ENCODE assay signal across 27 cellular contexts in genomic region chrX:3192835-3193234, GRCh38.
DNase-seq lines count a peak whose midpoint lies in the region; ATAC-seq, FAIRE-seq and TF ChIP-seq lines count a peak whose summit lies in the region.
"Had no signal": no experiment of that assay in that cellular context is flagged by ENCODE, and none has a peak within 500 bp of the region (broad histone marks: within the 10 kb centered on the region; RNA-seq: fewer than 3 reads in every experiment).

No MANE protein-coding gene starts in this region.

- no peak overlapping the region for H4K5ac ChIP-seq in IMR-90 (ENCODE audit: low read depth, low read length)

- BruUV-seq in IMR-90 (replicated peaks; lab: Mats Ljungman, UMichigan) (no TSS peak), K562 (replicated peaks; lab: Mats Ljungman, UMichigan) (no TSS peak)

- no peak for TF ChIP-seq EP300 in K562 (IDR thresholded peaks at IDR 0.05; ENCODE audit: low read length)

- H3K4me2 ChIP-seq in IMR-90 (ENCODE audit: low read depth, low read length) (no peak overlapping the region), K562 (ENCODE audit: insufficient read depth, low read length) (no peak overlapping the region)
- H3K4me2 ChIP-seq: BLaER1 treated with 17β-estradiol and CSF1 and Interleukin-3, amounts not matched to agents 10 nM and 100 nM had no signal

- H2BK15ac ChIP-seq in IMR-90 (ENCODE audit: low read depth, low read length) = no peak overlapping the region

- no peaks in the 10 kb centered on the region for H3K79me1 ChIP-seq in IMR-90 (ENCODE audit: low read depth in 1 of 2, low read length in 2 of 2)

- no peak overlapping the region for H3K23ac ChIP-seq in IMR-90 (ENCODE audit: low read depth, low read length)

- no peak overlapping the region for H2BK5ac ChIP-seq in IMR-90 (ENCODE audit: low read depth, low read length, poor library complexity, severe bottlenecking)

- H4K91ac ChIP-seq in IMR-90 (ENCODE audit: insufficient read depth, low read depth, low read length) = no peak overlapping the region

- DNase-seq in D721Med (ENCODE audit: insufficient read length, low spot score) (no peak), IMR-90 (no peak), K562 (ENCODE audit: extremely low read depth in 1 of 4, low spot score in 3 of 4) (no peak), HAP-1 (ENCODE audit: low spot score in 2 of 2) (no peak), pancreas (no peak), heart left ventricle (no peak)
- DNase-seq in effector memory CD8-positive, alpha-beta T cell = no peak
- DNase-seq: 8988T; AML-193; Caco-2; Calu3; CD4-positive, alpha-beta T cell; CD8-positive, alpha-beta T cell; DMS 273 treated with DMSO at 0.1 percent for 48 hours; DMS153; DMS53; DMS79; DND-41; EL; GDM1 had no signal

- POLR2A ChIA-PET in IMR-90 (lab: Charles Lee; ENCODE audit: unreplicated experiment) = no interaction called here
- POLR2A ChIA-PET in K562 (lab: Yijun Ruan, JAX) = no interaction called here

- no peak overlapping the region for H3K4ac ChIP-seq in IMR-90 (ENCODE audit: low read depth, low read length)

- H3K9me3 ChIP-seq in IMR-90 (ENCODE audit: control insufficient read depth, insufficient read depth, low read length) (no peaks in the 10 kb centered on the region), K562 (replicated peaks; ENCODE audit: control insufficient read depth, insufficient read depth, low read depth, low read length) (no peaks in the 10 kb centered on the region), HAP-1 (no peaks in the 10 kb centered on the region), pancreas (no peaks in the 10 kb centered on the region), heart left ventricle (peaks cover 0 to 3% (median 0%) of the 10 kb centered on the region in 12 donors)
- H3K9me3 ChIP-seq: Caco-2 had no signal

- H3K18ac ChIP-seq in IMR-90 (ENCODE audit: low read depth, low read length) = no peak overlapping the region

- H3K56ac ChIP-seq in IMR-90 (ENCODE audit: extremely low read depth, insufficient read depth, low read length) = no peak overlapping the region

- H3K27ac Mint-ChIP-seq in effector memory CD8-positive, alpha-beta T cell = no peak overlapping the region
- H3K27ac Mint-ChIP-seq: B cell; CD4-positive, alpha-beta T cell; CD8-positive, alpha-beta T cell had no signal

- dilution Hi-C loops in IMR-90 (cut with HindIII; ENCODE audit: low sequenced_read_pairs, unreplicated experiment) = no loop called here

- H4K8ac ChIP-seq in IMR-90 (ENCODE audit: low read depth in 2 of 2, low read length in 2 of 2) = no peak overlapping the region

- FAIRE-seq in D721Med (lab: Jason Lieb, UNC) = peak; percentile 11
- FAIRE-seq in K562 (lab: Jason Lieb, UNC) = no peak
- no peak for FAIRE-seq in pancreas (lab: Jason Lieb, UNC)
- FAIRE-seq: A204.1, GM12878, GM12892, GM18507 had no signal

- no peaks in the 10 kb centered on the region for H3K36me3 ChIP-seq in IMR-90 (ENCODE audit: control insufficient read depth, insufficient read depth, low read length)
- no peaks in the 10 kb centered on the region for H3K36me3 ChIP-seq in K562 (ENCODE audit: control insufficient read depth, insufficient read depth, low read length)
- no peaks in the 10 kb centered on the region for H3K36me3 ChIP-seq in HAP-1 (replicated peaks)
- no peaks in the 10 kb centered on the region for H3K36me3 ChIP-seq in pancreas
- no peaks in the 10 kb centered on the region for H3K36me3 ChIP-seq in heart left ventricle
- H3K36me3 ChIP-seq: BLaER1 treated with 17β-estradiol and CSF1 and Interleukin-3, amounts not matched to agents 10 nM and 100 nM had no signal

- no peak overlapping the region for H2BK20ac ChIP-seq in IMR-90 (ENCODE audit: low read depth, low read length)

- H3K4me3 ChIP-seq in IMR-90 (ENCODE audit: insufficient read depth, low read depth, low read length) = no peak overlapping the region
- H3K4me3 ChIP-seq in K562 = no peak overlapping the region
- no peak overlapping the region for H3K4me3 ChIP-seq in HAP-1
- H3K4me3 ChIP-seq in pancreas = no peak overlapping the region
- no peak overlapping the region for H3K4me3 ChIP-seq in heart left ventricle
- H3K4me3 ChIP-seq: BLaER1 treated with 17β-estradiol and CSF1 and Interleukin-3, amounts not matched to agents 10 nM and 100 nM; GM12878 had no signal

- no peaks in the 10 kb centered on the region for H3K9me3 Mint-ChIP-seq in effector memory CD8-positive, alpha-beta T cell
- H3K9me3 Mint-ChIP-seq: CD8-positive, alpha-beta T cell had no signal

- no peaks in the 10 kb centered on the region for H3K4me1 Mint-ChIP-seq in effector memory CD8-positive, alpha-beta T cell (ENCODE audit: low read depth in 2 of 2)
- H3K4me1 Mint-ChIP-seq: B cell had no signal

- no peak for TF ChIP-seq POLR2A in IMR-90 (IDR thresholded peaks at IDR 0.05; ENCODE audit: low read depth, low read length)
- no peak for TF ChIP-seq POLR2A in K562 (conservative IDR thresholded peaks at IDR 0.05)
- TF ChIP-seq POLR2A in heart left ventricle (IDR thresholded peaks at IDR 0.05) = no peak

- in situ Hi-C loops in IMR-90 (cut with MboI; ENCODE audit: low sequenced_read_pairs) = no loop called here
- in situ Hi-C loops in K562 (cut with MboI) = no loop called here
- in situ Hi-C loops in HAP-1 (cut with MboI; ENCODE audit: low sequenced_read_pairs) = no loop called here

- no peak overlapping the region for H2BK120ac ChIP-seq in IMR-90 (ENCODE audit: low read depth, low read length)

- H3K9me1 ChIP-seq in IMR-90 (ENCODE audit: insufficient read depth, low read length) = no peaks in the 10 kb centered on the region; the same call in 1 of the 2 replicates
- no peaks in the 10 kb centered on the region for H3K9me1 ChIP-seq in K562 (ENCODE audit: control insufficient read depth, insufficient read depth, low read length)

- peaks cover 0 to 8% of the 10 kb centered on the region in 2 donors for H3K27me3 Mint-ChIP-seq in effector memory CD8-positive, alpha-beta T cell
- H3K27me3 Mint-ChIP-seq: B cell; CD4-positive, alpha-beta T cell had no signal

- no peak for ATAC-seq in IMR-90 (ENCODE audit: low read depth)
- ATAC-seq in K562 = no peak
- no peak for ATAC-seq in effector memory CD8-positive, alpha-beta T cell (replicated peaks)
- no peak for ATAC-seq in pancreas
- ATAC-seq in heart left ventricle = no peak
- ATAC-seq: CD8-positive, alpha-beta T cell; GM12878 had no signal

- H3K14ac ChIP-seq in IMR-90 (replicated peaks; ENCODE audit: low read depth, low read length) = no peak overlapping the region

- CTCF ChIA-PET in IMR-90 (lab: Yijun Ruan, JAX) (no interaction called here), K562 (lab: Yijun Ruan, JAX; ENCODE audit: low intra/inter-chr PET ratio) (no interaction called here)

- no peak overlapping the region for H3K4me3 Mint-ChIP-seq in effector memory CD8-positive, alpha-beta T cell
- H3K4me3 Mint-ChIP-seq: B cell; CD4-positive, alpha-beta T cell; CD8-positive, alpha-beta T cell had no signal

- H3K9ac ChIP-seq in IMR-90 (ENCODE audit: low read depth, low read length) (no peak overlapping the region), K562 (ENCODE audit: insufficient read depth in 1 of 2, low read depth in 2 of 2, low read length in 2 of 2) (no peak overlapping the region)
- H3K9ac ChIP-seq: BLaER1 treated with 17β-estradiol and CSF1 and Interleukin-3, amounts not matched to agents 10 nM and 100 nM had no signal

- no peak overlapping the region for H2AK5ac ChIP-seq in IMR-90 (ENCODE audit: low read depth, low read length)

- intact Hi-C loops in IMR-90 (cut with micrococcal nuclease) (no loop called here), K562 (cut with micrococcal nuclease) (no loop called here), pancreas (cut with DNase I) (no loop called here), heart left ventricle (cut with DNase I) (no loop called here)

- no peak overlapping the region for H3K27ac ChIP-seq in IMR-90 (ENCODE audit: insufficient read depth, low read length)
- H3K27ac ChIP-seq in K562 (ENCODE audit: extremely low read depth, low read depth, low read length) = no peak overlapping the region
- no peak overlapping the region for H3K27ac ChIP-seq in pancreas
- no peak overlapping the region for H3K27ac ChIP-seq in heart left ventricle
- H3K27ac ChIP-seq: BLaER1 treated with 17β-estradiol and CSF1 and Interleukin-3, amounts not matched to agents 10 nM and 100 nM; C4-2B had no signal

- H3K27me3 ChIP-seq in IMR-90 (ENCODE audit: control insufficient read depth, insufficient read depth, low read length) (no peaks in the 10 kb centered on the region), K562 (ENCODE audit: control insufficient read depth in 2 of 2, insufficient read depth in 2 of 2, low read length in 2 of 2) (no peaks in the 10 kb centered on the region), HAP-1 (ENCODE audit: low read depth) (no peaks in the 10 kb centered on the region), pancreas (no peaks in the 10 kb centered on the region), heart left ventricle (no peaks in the 10 kb centered on the region)
- H3K27me3 ChIP-seq: BLaER1 treated with 17β-estradiol and CSF1 and Interleukin-3, amounts not matched to agents 10 nM and 100 nM had no signal

- no peaks in the 10 kb centered on the region for H4K20me1 ChIP-seq in IMR-90 (ENCODE audit: insufficient read depth, low read length)
- no peaks in the 10 kb centered on the region for H4K20me1 ChIP-seq in K562 (replicated peaks; ENCODE audit: control insufficient read depth, insufficient read depth, low read length)
- H4K20me1 ChIP-seq: BLaER1 treated with 17β-estradiol and CSF1 and Interleukin-3, amounts not matched to agents 10 nM and 100 nM had no signal

- no CpG with 5 or more reads among the region's 4 CpGs for WGBS in IMR-90 (ENCODE audit: extremely low coverage in 2 of 2, insufficient read length in 1 of 2), 2 experiments
- 2% methylated on average over 4 of the region's 4 CpGs for WGBS in K562 (ENCODE audit: insufficient coverage, low coverage, missing lambda C conversion rate)
- WGBS in pancreas, 2 donors = 43 to 54% methylated on average over 4 of the region's 4 CpGs
- WGBS in heart left ventricle, 4 donors = 71 to 81% (median 74%) methylated on average over 4 of the region's 4 CpGs

- no peaks in the 10 kb centered on the region for H3K79me2 ChIP-seq in K562 (ENCODE audit: control insufficient read depth, insufficient read depth, low read length)

- no peak for TF ChIP-seq CTCF in D721Med (IDR thresholded peaks at IDR 0.05; ENCODE audit: insufficient read depth, missing control alignments)
- no peak for TF ChIP-seq CTCF in IMR-90 (conservative IDR thresholded peaks at IDR 0.05; ENCODE audit: low read depth, low read length)
- no peak for TF ChIP-seq CTCF in K562 (IDR thresholded peaks at IDR 0.05 in 2 of 3, conservative IDR thresholded peaks at IDR 0.05 in 1 of 3; ENCODE audit: insufficient read depth in 2 of 3, low read depth in 1 of 3, low read length in 3 of 3)
- no peak for TF ChIP-seq CTCF in pancreas (IDR thresholded peaks at IDR 0.05)
- no peak for TF ChIP-seq CTCF in heart left ventricle (IDR thresholded peaks at IDR 0.05)

- H3K36me3 Mint-ChIP-seq in effector memory CD8-positive, alpha-beta T cell (ENCODE audit: insufficient read depth) = no peaks in the 10 kb centered on the region
- H3K36me3 Mint-ChIP-seq: CD8-positive, alpha-beta T cell had no signal

- H3K4me1 ChIP-seq in IMR-90 (ENCODE audit: control insufficient read depth, insufficient read depth, low read length) (no peaks in the 10 kb centered on the region), K562 (replicated peaks in 1 of 2; ENCODE audit: control insufficient read depth in 2 of 2, insufficient read depth in 2 of 2, low read length in 2 of 2) (no peaks in the 10 kb centered on the region), HAP-1 (no peaks in the 10 kb centered on the region), pancreas (no peaks in the 10 kb centered on the region), heart left ventricle (no peaks in the 10 kb centered on the region)
- H3K4me1 ChIP-seq: BLaER1 treated with 17β-estradiol and CSF1 and Interleukin-3, amounts not matched to agents 10 nM and 100 nM; Caco-2 had no signal

- TF ChIP-seq RAD21 in IMR-90 (IDR thresholded peaks at IDR 0.05; ENCODE audit: low read length) (no peak), K562 (CRISPR knock-in tag; conservative IDR thresholded peaks at IDR 0.05 in 1 of 2, IDR thresholded peaks at IDR 0.05 in 1 of 2) (no peak)

- H2AFZ ChIP-seq in IMR-90 (replicated peaks; ENCODE audit: low read length, poor library complexity) (no peak overlapping the region), K562 (ENCODE audit: low read depth, low read length) (no peak overlapping the region)

- H2AK9ac ChIP-seq in IMR-90 (replicated peaks; ENCODE audit: low read depth, low read length, poor library complexity) = no peak overlapping the region
